25 cellular contexts compared by ENCODE assay signal in the genomic region with DNA sequence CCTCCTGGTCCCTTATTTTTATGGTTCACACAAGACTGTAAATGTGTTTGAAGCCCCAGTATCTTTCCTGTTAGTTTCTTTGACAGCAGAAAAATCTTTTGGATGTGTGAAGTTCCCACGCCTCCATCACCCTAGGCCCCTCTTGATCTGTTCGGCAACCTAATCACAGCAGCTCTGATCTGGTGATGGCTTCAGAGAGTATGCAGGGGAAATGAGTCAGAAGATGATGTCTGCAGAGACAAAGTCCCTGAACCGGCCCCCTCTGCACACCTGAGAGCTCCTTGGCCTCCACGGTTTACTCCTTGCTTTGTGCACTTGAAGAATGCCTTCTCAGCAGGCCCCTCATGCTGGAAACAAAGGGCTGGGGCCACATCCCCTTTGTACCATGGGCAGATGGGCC.
"Had no signal": no experiment of that assay in that cellular context is flagged by ENCODE, and none has a peak within 500 bp of the region (broad histone marks: within the 10 kb centered on the region; RNA-seq: fewer than 3 reads in every experiment).

No MANE protein-coding gene starts in this region.

- H3K9me3 Mint-ChIP-seq: naive thymus-derived CD8-positive, alpha-beta T cell; stimulated activated effector memory CD8-positive, alpha-beta T cell treated with anti-CD3 and anti-CD28 coated beads, Interleukin-12 subunit alpha, Interleukin-12 subunit beta, amount 100 ng/mL, for 72 hours had no signal

- H3K4me1 ChIP-seq: gastroesophageal sphincter, heart left ventricle, lower lobe of right lung, psoas muscle, sigmoid colon, stomach, thyroid gland, vagina had no signal

- ATAC-seq: esophagus mucosa; gastroesophageal sphincter; heart left ventricle; left ventricle myocardium superior; lower lobe of right lung; naive thymus-derived CD8-positive, alpha-beta T cell; psoas muscle; right cardiac atrium; stimulated activated effector memory CD8-positive, alpha-beta T cell treated with anti-CD3 and anti-CD28 coated beads, Interleukin-12 subunit alpha, Interleukin-12 subunit beta, amount 100 ng/mL, for 72 hours had no signal

- H3K36me3 Mint-ChIP-seq: naive thymus-derived CD8-positive, alpha-beta T cell; stimulated activated effector memory CD8-positive, alpha-beta T cell treated with anti-CD3 and anti-CD28 coated beads, Interleukin-12 subunit alpha, Interleukin-12 subunit beta, amount 100 ng/mL, for 72 hours had no signal

- H3K27ac ChIP-seq: epithelial cell of prostate, gastroesophageal sphincter, heart left ventricle, hepatocyte, lower lobe of right lung, ovary, psoas muscle, sigmoid colon, stomach, thyroid gland, vagina had no signal

- H3K4me1 Mint-ChIP-seq: naive thymus-derived CD8-positive, alpha-beta T cell; stimulated activated effector memory CD8-positive, alpha-beta T cell treated with anti-CD3 and anti-CD28 coated beads, Interleukin-12 subunit alpha, Interleukin-12 subunit beta, amount 100 ng/mL, for 72 hours had no signal

- H3K27ac Mint-ChIP-seq: naive thymus-derived CD8-positive, alpha-beta T cell; stimulated activated effector memory CD8-positive, alpha-beta T cell treated with anti-CD3 and anti-CD28 coated beads, Interleukin-12 subunit alpha, Interleukin-12 subunit beta, amount 100 ng/mL, for 72 hours had no signal

- DNase-seq: cortex of kidney; effector CD4-positive, alpha-beta T cell; foreskin fibroblast; heart left ventricle; left ventricle myocardium superior; lower lobe of right lung; naive thymus-derived CD8-positive, alpha-beta T cell; occipital lobe; ovary; posterior cingulate gyrus; psoas muscle; right cardiac atrium; sigmoid colon; stimulated activated CD4-positive, alpha-beta T cell treated with anti-CD3 and anti-CD28 coated beads, Interleukin-2, amount 100 ng/mL, for 24 hours; stimulated activated CD4-positive, alpha-beta T cell treated with anti-CD3 and anti-CD28 coated beads, Interleukin-4, amount 100 ng/mL, for 24 hours; stimulated activated naive CD4-positive, alpha-beta T cell treated with Interleukin-2 at 50 U/mL for 16 hours; stomach; thyroid gland; trophoblast cell had no signal

- H3K27me3 ChIP-seq: gastroesophageal sphincter, heart left ventricle, hepatocyte, ovary, stomach, thyroid gland, vagina had no signal

- H3K4me3 Mint-ChIP-seq: naive thymus-derived CD8-positive, alpha-beta T cell; stimulated activated effector memory CD8-positive, alpha-beta T cell treated with anti-CD3 and anti-CD28 coated beads, Interleukin-12 subunit alpha, Interleukin-12 subunit beta, amount 100 ng/mL, for 72 hours had no signal
